In genomic region chr19:12720851-12721655, GRCh38 we compare ENCODE assay signal across 8 cellular contexts. TPM values are rescaled to one million over a fixed set of nuclear protein-coding genes. Genes with fewer than 3 reads are reported as not detected.
DNase-seq lines count a peak whose midpoint lies in the region; ATAC-seq and TF ChIP-seq lines count a peak whose summit lies in the region.

No MANE protein-coding gene starts in this region.

- peaks cover 33% of the 10 kb centered on the region for H4K20me1 ChIP-seq in smooth muscle cell (ENCODE audit: low read depth)

- DNase-seq in stimulated activated CD4-positive, alpha-beta T cell treated with anti-CD3 and anti-CD28 coated beads, Interleukin-15, amount 100 ng/mL, for 24 hours: peak; percentile 27
- no peak for DNase-seq in stimulated activated CD4-positive, alpha-beta T cell treated with anti-CD3 and anti-CD28 coated beads, Interleukin-4, amount 100 ng/mL, for 4 hours
- DNase-seq in adrenal gland (peak in 3 of 7 donors; percentile 41 to 48 (median 43)), smooth muscle cell (lab: John Stamatoyannopoulos, UW; ENCODE audit: unreplicated experiment) (no peak), NCI-H1694 (lab: John Stamatoyannopoulos, UW) (no peak)

- H3K9me3 ChIP-seq in adrenal gland (replicated peaks in 1 of 3) (no peaks in the 10 kb centered on the region), iPS-15b (ENCODE audit: control insufficient read depth, insufficient read depth, low read length) (no peaks in the 10 kb centered on the region), smooth muscle cell (replicated peaks; ENCODE audit: low read depth) (no peaks in the 10 kb centered on the region)

- H3K36me3 ChIP-seq in adrenal gland (replicated peaks in 1 of 2) (peaks cover 0 to 27% of the 10 kb centered on the region in 2 donors), iPS-15b (ENCODE audit: control insufficient read depth, insufficient read depth, low read length) (peaks cover 10% of the 10 kb centered on the region), smooth muscle cell (ENCODE audit: low read depth) (no peaks in the 10 kb centered on the region)

- WGBS in adrenal gland, 4 donors: 3 to 9% (median 5%) methylated on average over 12 to 59 of the region's 59 CpGs
- WGBS in smooth muscle cell (ENCODE audit: low lambda C conversion rate): 5% methylated on average over 56 of the region's 59 CpGs

- no peak for ATAC-seq in HG02571 (IDR thresholded peaks at IDR 0.05; ENCODE audit: unreplicated experiment)
- ATAC-seq in GM19397 (IDR thresholded peaks at IDR 0.05; ENCODE audit: unreplicated experiment): no peak

- peaks cover 58% of the 10 kb centered on the region for H3K79me2 ChIP-seq in smooth muscle cell (ENCODE audit: low read depth)

- intact Hi-C loops in adrenal gland (cut with DNase I): no loop called here

- H3K27me3 ChIP-seq in adrenal gland (no peaks in the 10 kb centered on the region), iPS-15b (ENCODE audit: control insufficient read depth, insufficient read depth, low read length) (no peaks in the 10 kb centered on the region), smooth muscle cell (ENCODE audit: low read depth) (no peaks in the 10 kb centered on the region)

- peak overlapping the region; percentile 50 for H3K9ac ChIP-seq in iPS-15b (ENCODE audit: low read depth, low read length)
- H3K9ac ChIP-seq in smooth muscle cell (ENCODE audit: low read depth): peak overlapping the region; percentile 85

- no peak for TF ChIP-seq POLR2A in adrenal gland (IDR thresholded peaks at IDR 0.05)

- H3F3A ChIP-seq in smooth muscle cell (ENCODE audit: low read depth): peaks cover 8% of the 10 kb centered on the region

- H3K4me2 ChIP-seq in smooth muscle cell: peak overlapping the region; percentile 96

- peaks cover 20 to 27% of the 10 kb centered on the region in 2 donors for H3K4me1 ChIP-seq in adrenal gland (replicated peaks in 1 of 2)
- no peaks in the 10 kb centered on the region for H3K4me1 ChIP-seq in iPS-15b (ENCODE audit: control insufficient read depth, insufficient read depth, low read length)
- H3K4me1 ChIP-seq in smooth muscle cell (ENCODE audit: low read depth): peaks cover 7% of the 10 kb centered on the region

- H3K27ac ChIP-seq in adrenal gland (peak overlapping the region; percentile 89 to 99 (median 92)), smooth muscle cell (ENCODE audit: low read depth) (peak overlapping the region; percentile 85)

- peak overlapping the region in 3 of 4 donors; percentile 64 to 98 (median 69) for H3K4me3 ChIP-seq in adrenal gland
- H3K4me3 ChIP-seq in iPS-15b (ENCODE audit: low read depth, low read length): peak overlapping the region; percentile 84
- H3K4me3 ChIP-seq in smooth muscle cell: peak overlapping the region; percentile 82

- H2AFZ ChIP-seq in smooth muscle cell (ENCODE audit: low read depth): no peak overlapping the region

- TF ChIP-seq CTCF in adrenal gland (IDR thresholded peaks at IDR 0.05): no peak
- TF ChIP-seq CTCF in smooth muscle cell (IDR thresholded peaks at IDR 0.05; ENCODE audit: borderline replicate concordance, insufficient read depth, poor library complexity, severe bottlenecking): no peak

RNA-seq across cellular contexts. Expression of gene TNPO2, which starts 2.7 kb away (rescaled TPM):
- total RNA-seq in adrenal gland: 100 to 1,000 TPM in 2 of 8 donors, 10 to 100 TPM in 6; 43.4 to 104 (median 79.0) TPM
- polyA plus RNA-seq in adrenal gland: 10 to 100 TPM; 43.4 to 99.2 (median 58.4) TPM
- total RNA-seq in smooth muscle cell: 43.0 and 45.4 TPM in 2 replicates
- polyA plus RNA-seq in smooth muscle cell: 8.7 and 10.7 TPM in 2 replicates

RNA-seq across cellular contexts. Expression of gene TRIR, which starts 13.4 kb away (rescaled TPM):
- total RNA-seq in adrenal gland: 100 to 1,000 TPM; 125 to 423 (median 258) TPM
- polyA plus RNA-seq in adrenal gland: 100 to 1,000 TPM; 162 to 405 (median 338) TPM
- total RNA-seq in smooth muscle cell: 156 and 171 TPM in 2 replicates
- polyA plus RNA-seq in smooth muscle cell: 191 and 212 TPM in 2 replicates

RNA-seq across cellular contexts. Expression of gene GET3, which starts 16.2 kb away (rescaled TPM):
- total RNA-seq in adrenal gland (10 to 100 TPM; 76.1 to 97.7 (median 82.5) TPM), smooth muscle cell (46.8 and 51.4 TPM in 2 replicates)
- polyA plus RNA-seq in adrenal gland (10 to 100 TPM; 50.3 to 74.1 (median 56.7) TPM), smooth muscle cell (99.6 and 106 TPM in 2 replicates)

RNA-seq across cellular contexts. Expression of gene FBXW9, which starts 24.6 kb away (rescaled TPM):
- total RNA-seq in adrenal gland (10 to 100 TPM in 4 of 8 donors, 1 to 10 TPM in 4; 6.9 to 14.7 (median 10.6) TPM), smooth muscle cell (9.1 and 9.5 TPM in 2 replicates)
- polyA plus RNA-seq in adrenal gland (1 to 10 TPM; 2.1 to 6.8 (median 6.4) TPM), smooth muscle cell (16.7 and 17.3 TPM in 2 replicates)

RNA-seq across cellular contexts. Expression of gene BEST2, which starts 30.5 kb away (rescaled TPM):
- total RNA-seq in adrenal gland (not detected), smooth muscle cell (not detected in 2 replicates)
- polyA plus RNA-seq in adrenal gland (not detected), smooth muscle cell (0.30 TPM in 1 of 2 replicates, not detected in the other)
